In the genomic region with DNA sequence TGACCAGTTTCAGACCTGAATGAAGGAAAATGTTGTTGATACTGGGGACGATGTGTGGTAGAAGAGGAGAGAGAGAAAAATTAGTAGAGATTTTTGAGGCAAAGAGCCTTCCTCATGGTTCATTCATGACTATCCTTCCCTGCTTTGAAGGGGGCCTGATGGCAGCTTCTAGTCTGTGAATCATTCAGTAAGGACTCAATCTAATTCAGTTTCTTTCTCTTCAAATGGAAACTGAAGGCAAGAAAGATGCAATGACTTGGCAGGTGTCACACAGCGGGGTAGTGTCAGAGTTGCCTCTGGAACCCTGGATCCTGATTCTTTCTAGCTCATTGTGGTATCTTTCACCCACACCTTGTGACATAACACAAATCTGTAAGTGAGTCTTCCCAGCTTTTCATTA, we compare ENCODE assay signal across 28 cellular contexts. TPM values are rescaled to one million over a fixed set of nuclear protein-coding genes. Genes with fewer than 3 reads are reported as not detected.
DNase-seq lines count a peak whose midpoint lies in the region; ATAC-seq, FAIRE-seq and TF ChIP-seq lines count a peak whose summit lies in the region.
"Had no signal": no experiment of that assay in that cellular context is flagged by ENCODE, and none has a peak within 500 bp of the region (broad histone marks: within the 10 kb centered on the region; RNA-seq: fewer than 3 reads in every experiment).

No MANE protein-coding gene starts in this region.

- no peaks in the 10 kb centered on the region for H3K79me2 ChIP-seq in OCI-LY3 (ENCODE audit: low read length)

- no peak overlapping the region for H2AFZ ChIP-seq in OCI-LY3 (ENCODE audit: low read depth, low read length)

- H3K4me3 ChIP-seq in OCI-LY3 (ENCODE audit: low read length) = peak overlapping the region; percentile 9; the same call in 1 of the 2 replicates
- H3K4me3 ChIP-seq in transverse colon = no peak overlapping the region
- no peak overlapping the region for H3K4me3 ChIP-seq in CD8-positive, alpha-beta T cell (ENCODE audit: low read depth, low read length)
- H3K4me3 ChIP-seq: MG63 had no signal

- no peaks in the 10 kb centered on the region for H3K36me3 Mint-ChIP-seq in glutamatergic neuron (ENCODE audit: unreplicated experiment)
- H3K36me3 Mint-ChIP-seq in CD8-positive, alpha-beta T cell = no peaks in the 10 kb centered on the region
- H3K36me3 Mint-ChIP-seq: CD14-positive monocyte had no signal

- WGBS in transverse colon (ENCODE audit: low coverage in 1 of 2), 2 donors = 60 to 100% methylated on average over 1 to 2 of the region's 2 CpGs

- peak overlapping the region; percentile 54 for H3K4me2 ChIP-seq in OCI-LY3 (ENCODE audit: low read length)

- no peak overlapping the region for H3K4me3 Mint-ChIP-seq in glutamatergic neuron (ENCODE audit: unreplicated experiment)
- H3K4me3 Mint-ChIP-seq in CD8-positive, alpha-beta T cell = no peak overlapping the region
- H3K4me3 Mint-ChIP-seq: CD14-positive monocyte; nephron progenitor cell; T-helper 1 cell treated with Interleukin-12 subunit alpha and Interleukin-12 subunit beta and Interleukin-4 antibody, amounts not matched to agents 30 μg/mL and 1 μg/mL, for 36 hours had no signal

- H3K36me3 ChIP-seq in OCI-LY3 (replicated peaks; ENCODE audit: low read depth, low read length) (no peaks in the 10 kb centered on the region), transverse colon (no peaks in the 10 kb centered on the region)
- no peaks in the 10 kb centered on the region for H3K36me3 ChIP-seq in CD8-positive, alpha-beta T cell (ENCODE audit: insufficient read depth, low read length)
- H3K36me3 ChIP-seq: MG63 had no signal

- intact Hi-C loops in transverse colon (cut with DNase I; ENCODE audit: low total_unique reads) = no loop called here
- intact Hi-C loops in CD8-positive, alpha-beta T cell (cut with DNase I, micrococcal nuclease) = no loop called here

- H3K27ac Mint-ChIP-seq in glutamatergic neuron (ENCODE audit: unreplicated experiment) = no peak overlapping the region
- no peak overlapping the region for H3K27ac Mint-ChIP-seq in CD8-positive, alpha-beta T cell
- H3K27ac Mint-ChIP-seq: activated T-helper 2 cell treated with anti-CD3 and anti-CD28 coated beads, Interferon-gamma antibody, Interleukin-2, Interleukin-4, amounts not matched to agents 10 μg/mL and 5 μg/mL and 100 μg/mL, durations not matched to agents 14 hours and 24 hours and 36 hours; CD14-positive monocyte; nephron progenitor cell; T-helper 1 cell treated with Interleukin-12 subunit alpha and Interleukin-12 subunit beta and Interleukin-4 antibody, amounts not matched to agents 30 μg/mL and 1 μg/mL, for 36 hours had no signal

- H3K27ac ChIP-seq in OCI-LY3 (ENCODE audit: low read length) (no peak overlapping the region), transverse colon (no peak overlapping the region)
- H3K27ac ChIP-seq in CD8-positive, alpha-beta T cell (ENCODE audit: low read depth, low read length) = no peak overlapping the region

- H3K4me1 Mint-ChIP-seq in glutamatergic neuron (ENCODE audit: low read depth, unreplicated experiment) = no peaks in the 10 kb centered on the region
- no peaks in the 10 kb centered on the region for H3K4me1 Mint-ChIP-seq in CD8-positive, alpha-beta T cell (ENCODE audit: low read depth)
- H3K4me1 Mint-ChIP-seq: CD14-positive monocyte, nephron progenitor cell had no signal

- no peaks in the 10 kb centered on the region for H4K20me1 ChIP-seq in OCI-LY3 (ENCODE audit: insufficient read depth, low read length)

- H3K27me3 Mint-ChIP-seq in glutamatergic neuron (ENCODE audit: unreplicated experiment) = no peaks in the 10 kb centered on the region
- peaks cover 7% of the 10 kb centered on the region for H3K27me3 Mint-ChIP-seq in CD8-positive, alpha-beta T cell (ENCODE audit: low read depth)

- H3K27me3 ChIP-seq in OCI-LY3 (ENCODE audit: low read depth, low read length) (peaks cover 3% of the 10 kb centered on the region; the same call in 1 of the 2 replicates), transverse colon (no peaks in the 10 kb centered on the region)
- H3K27me3 ChIP-seq in CD8-positive, alpha-beta T cell (ENCODE audit: insufficient read depth, low read length) = no peaks in the 10 kb centered on the region

- ATAC-seq in GM19395 (IDR thresholded peaks at IDR 0.05; ENCODE audit: unreplicated experiment) = peak; percentile 89
- ATAC-seq in HG02973 (IDR thresholded peaks at IDR 0.05; ENCODE audit: unreplicated experiment) = peak; percentile 92
- no peak for ATAC-seq in GM21423 (IDR thresholded peaks at IDR 0.05; ENCODE audit: unreplicated experiment)
- no peak for ATAC-seq in CD8-positive, alpha-beta T cell
- ATAC-seq: sciatic nerve had no signal

- DNase-seq in GM18507 (ENCODE audit: extremely low spot score, insufficient read length, low read depth) (no peak), transverse colon (no peak), glutamatergic neuron (no peak)
- no peak for DNase-seq in CD8-positive, alpha-beta T cell
- DNase-seq: activated CD4-positive, alpha-beta T cell treated with anti-CD3 and anti-CD28 coated beads, Interleukin-2, amount 50 U/mL, for 4 hours; activated CD8-positive, alpha-beta memory T cell treated with anti-CD3 and anti-CD28 coated beads, Interleukin-2, amount 50 U/mL, for 48 hours; erythroblast; foreskin fibroblast; MG63; NCI-H1417 treated with DMSO at 0.1 percent for 48 hours; NCI-H524 treated with DMSO at 0.1 percent for 48 hours; nephron progenitor cell; posterior cingulate gyrus; substantia nigra had no signal

- no peak overlapping the region for H3K9ac ChIP-seq in OCI-LY3 (ENCODE audit: low read length)

- H3K4me1 ChIP-seq in OCI-LY3 (ENCODE audit: low read length) (peaks cover 16% of the 10 kb centered on the region), transverse colon (no peaks in the 10 kb centered on the region)
- H3K4me1 ChIP-seq in CD8-positive, alpha-beta T cell (ENCODE audit: insufficient read depth, low read length) = no peaks in the 10 kb centered on the region

- CTCF ChIA-PET in CD8-positive, alpha-beta T cell (lab: Charles Lee) = no interaction called here

- TF ChIP-seq CTCF in OCI-LY3 (IDR thresholded peaks at IDR 0.05; ENCODE audit: low read depth, low read length) = no peak
- no peak for TF ChIP-seq CTCF in transverse colon (IDR thresholded peaks at IDR 0.05)
- TF ChIP-seq CTCF in glutamatergic neuron (IDR thresholded peaks at IDR 0.05; ENCODE audit: partially characterized antibody, unreplicated experiment) = no peak
- no peak for TF ChIP-seq CTCF in CD8-positive, alpha-beta T cell (IDR thresholded peaks at IDR 0.05)

- in situ Hi-C loops in transverse colon (cut with MboI; ENCODE audit: low pct_ligation_motif_present in 1 of 4, low pct_unique_long_range_greater_than_20kb in 1 of 4, low sequenced_read_pairs in 3 of 4) = no loop called here

- TF ChIP-seq POLR2A in transverse colon (IDR thresholded peaks at IDR 0.05) = no peak

- TF ChIP-seq EP300 in transverse colon (IDR thresholded peaks at IDR 0.05; ENCODE audit: low read depth) = no peak

- POLR2A ChIA-PET in CD8-positive, alpha-beta T cell (lab: Charles Lee) = no interaction called here

- no peaks in the 10 kb centered on the region for H3K9me3 Mint-ChIP-seq in glutamatergic neuron (ENCODE audit: unreplicated experiment)
- no peaks in the 10 kb centered on the region for H3K9me3 Mint-ChIP-seq in CD8-positive, alpha-beta T cell
- H3K9me3 Mint-ChIP-seq: activated T-helper 2 cell treated with anti-CD3 and anti-CD28 coated beads, Interferon-gamma antibody, Interleukin-2, Interleukin-4, amounts not matched to agents 10 μg/mL and 5 μg/mL and 100 μg/mL, durations not matched to agents 14 hours and 24 hours and 36 hours; CD14-positive monocyte; nephron progenitor cell; T-helper 1 cell treated with Interleukin-12 subunit alpha and Interleukin-12 subunit beta and Interleukin-4 antibody, amounts not matched to agents 30 μg/mL and 1 μg/mL, for 36 hours had no signal

- FAIRE-seq in GM18507 (lab: Jason Lieb, UNC) = peak; percentile 39
- FAIRE-seq: H54 had no signal

- no peaks in the 10 kb centered on the region for H3K9me3 ChIP-seq in OCI-LY3 (ENCODE audit: insufficient read depth, low read length)
- H3K9me3 ChIP-seq in transverse colon = no peaks in the 10 kb centered on the region
- H3K9me3 ChIP-seq in CD8-positive, alpha-beta T cell (ENCODE audit: low read length) = no peaks in the 10 kb centered on the region
- H3K9me3 ChIP-seq: MG63 had no signal

RNA-seq across cellular contexts. Expression of gene CD5L, which starts 14.9 kb away (rescaled TPM):
- total RNA-seq in transverse colon (not detected), glutamatergic neuron (ENCODE audit: unreplicated experiment) (not detected)
- total RNA-seq in CD8-positive, alpha-beta T cell = not detected
- total RNA-seq: activated T-helper 2 cell treated with anti-CD3 and anti-CD28 coated beads, Interferon-gamma antibody, Interleukin-2, Interleukin-4, amounts not matched to agents 10 μg/mL and 5 μg/mL and 100 μg/mL, durations not matched to agents 14 hours and 24 hours and 36 hours; chondrocyte; mononuclear cell; urinary bladder had no signal

RNA-seq across cellular contexts. Expression of gene FCRL1, which starts 36.6 kb away (rescaled TPM):
- 10 to 100 TPM in 1 of 4 donors, 1 to 10 TPM in 1, not detected in 2; 6.4 to 12.9 TPM for total RNA-seq in transverse colon
- total RNA-seq in glutamatergic neuron (ENCODE audit: unreplicated experiment) = not detected
- 1 to 10 TPM; 3.1 to 3.4 TPM for total RNA-seq in CD8-positive, alpha-beta T cell
- total RNA-seq: activated T-helper 2 cell treated with anti-CD3 and anti-CD28 coated beads, Interferon-gamma antibody, Interleukin-2, Interleukin-4, amounts not matched to agents 10 μg/mL and 5 μg/mL and 100 μg/mL, durations not matched to agents 14 hours and 24 hours and 36 hours; chondrocyte; lower leg skin; RPMI7951 had no signal

Comparison
In these comparisons a context has a peak if more than half of its experiments do, and no peak if none do; other contexts are left out.
1. ATAC-seq: peak in GM19395 (single experiment) and HG02973 (single experiment); none in GM21423 (single experiment) and CD8-positive, alpha-beta T cell (single experiment).